In the genomic region with DNA sequence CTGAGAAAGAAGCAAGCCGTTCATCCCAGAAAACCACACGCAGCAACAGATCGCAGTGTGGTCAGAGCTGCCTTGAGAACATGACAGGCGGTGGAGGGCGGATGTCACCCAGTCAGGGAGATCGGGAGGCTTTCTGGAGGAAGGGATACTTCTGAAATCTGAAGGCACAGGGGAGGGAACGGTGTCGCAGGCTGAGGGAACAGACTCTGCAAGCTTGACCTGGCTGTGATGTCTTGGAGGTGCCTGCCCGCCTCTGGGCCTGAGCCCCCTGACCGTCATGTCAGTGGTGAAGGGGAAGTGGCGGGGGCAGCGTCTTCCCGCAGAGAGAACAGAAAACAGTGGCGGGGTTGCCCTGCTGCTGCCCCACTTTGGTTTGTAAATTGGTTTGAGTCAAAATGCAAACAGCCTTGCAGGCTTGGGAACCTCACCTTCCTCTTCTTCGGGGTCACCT, we compare ENCODE assay signal across 10 cellular contexts. TPM values are rescaled to one million over a fixed set of nuclear protein-coding genes. Genes with fewer than 3 reads are reported as not detected.
DNase-seq lines count a peak whose midpoint lies in the region; ATAC-seq and TF ChIP-seq lines count a peak whose summit lies in the region.
"Had no signal": no experiment of that assay in that cellular context is flagged by ENCODE, and none has a peak within 500 bp of the region (broad histone marks: within the 10 kb centered on the region; RNA-seq: fewer than 3 reads in every experiment).

No MANE protein-coding gene starts in this region.

- H3F3A ChIP-seq in GM23338 (replicated peaks; ENCODE audit: low read depth) = no peaks in the 10 kb centered on the region

- H3K4me1 ChIP-seq in heart left ventricle (peaks cover 0 to 22% (median 13%) of the 10 kb centered on the region in 12 donors), OCI-LY3 (ENCODE audit: low read length) (peaks cover 46% of the 10 kb centered on the region), aorta (ENCODE audit: control insufficient read depth in 1 of 2, insufficient read depth in 2 of 2, low read length in 2 of 2) (no peaks in the 10 kb centered on the region), GM23338 (ENCODE audit: insufficient read depth) (no peaks in the 10 kb centered on the region)
- H3K4me1 ChIP-seq: breast epithelium had no signal

- H4K20me1 ChIP-seq in OCI-LY3 (ENCODE audit: insufficient read depth, low read length) (no peaks in the 10 kb centered on the region), GM23338 (replicated peaks; ENCODE audit: insufficient read depth) (no peaks in the 10 kb centered on the region)

- ATAC-seq in left cardiac atrium = no peak
- ATAC-seq in heart left ventricle = no peak
- peak; percentile 68 for ATAC-seq in effector memory CD8-positive, alpha-beta T cell (replicated peaks)
- no peak for ATAC-seq in aorta (ENCODE audit: low FRiP score)
- ATAC-seq in GM18520 (IDR thresholded peaks at IDR 0.05; ENCODE audit: unreplicated experiment) = no peak
- no peak; the same call in 2 of the 3 replicates for ATAC-seq in GM23338

- H3K79me2 ChIP-seq in OCI-LY3 (ENCODE audit: low read length) = no peaks in the 10 kb centered on the region
- H3K79me2 ChIP-seq in GM23338 (replicated peaks; ENCODE audit: insufficient read depth) = no peaks in the 10 kb centered on the region

- H2AFZ ChIP-seq in OCI-LY3 (ENCODE audit: low read depth, low read length) (no peak overlapping the region), GM23338 (no peak overlapping the region)

- no peak for TF ChIP-seq CTCF in heart left ventricle (IDR thresholded peaks at IDR 0.05)
- TF ChIP-seq CTCF in OCI-LY3 (IDR thresholded peaks at IDR 0.05; ENCODE audit: low read depth, low read length) = no peak
- no peak for TF ChIP-seq CTCF in GM23338 (conservative IDR thresholded peaks at IDR 0.05; ENCODE audit: low read depth in 2 of 2)

- intact Hi-C loops in left cardiac atrium (cut with DNase I) = no loop called here
- intact Hi-C loops in heart left ventricle (cut with DNase I) = no loop called here
- intact Hi-C loops in aorta (cut with DNase I) = no loop called here

- no peaks in the 10 kb centered on the region for H3K27me3 Mint-ChIP-seq in effector memory CD8-positive, alpha-beta T cell
- peaks cover 24% of the 10 kb centered on the region for H3K27me3 Mint-ChIP-seq in GM23338 (ENCODE audit: insufficient read depth, low read depth, poor library complexity)

- peak overlapping the region; percentile 75 to 81 for H3K4me3 Mint-ChIP-seq in effector memory CD8-positive, alpha-beta T cell
- no peak overlapping the region for H3K4me3 Mint-ChIP-seq in GM23338

- H3K4me1 Mint-ChIP-seq in effector memory CD8-positive, alpha-beta T cell (ENCODE audit: low read depth in 2 of 2) = peaks cover 15 to 20% of the 10 kb centered on the region in 2 donors
- peaks cover 19% of the 10 kb centered on the region for H3K4me1 Mint-ChIP-seq in GM23338

- H3K9ac ChIP-seq in OCI-LY3 (ENCODE audit: low read length) = peak overlapping the region; percentile 45; the same call in 1 of the 2 replicates

- H3K27me3 ChIP-seq in heart left ventricle = no peaks in the 10 kb centered on the region
- H3K27me3 ChIP-seq in OCI-LY3 (ENCODE audit: low read depth, low read length) = no peaks in the 10 kb centered on the region
- no peaks in the 10 kb centered on the region for H3K27me3 ChIP-seq in aorta (ENCODE audit: control insufficient read depth in 1 of 2, insufficient read depth in 2 of 2, low read length in 1 of 2)
- no peaks in the 10 kb centered on the region for H3K27me3 ChIP-seq in GM23338 (ENCODE audit: insufficient read depth)
- H3K27me3 ChIP-seq: breast epithelium had no signal

- H3K4me3 ChIP-seq in heart left ventricle (no peak overlapping the region), OCI-LY3 (ENCODE audit: low read length) (peak overlapping the region; percentile 55), aorta (ENCODE audit: low read length in 2 of 2) (no peak overlapping the region), GM23338 (no peak overlapping the region)
- H3K4me3 ChIP-seq: breast epithelium had no signal

- H3K9me3 ChIP-seq in heart left ventricle (peaks cover 0 to 11% (median 6%) of the 10 kb centered on the region in 12 donors), OCI-LY3 (ENCODE audit: insufficient read depth, low read length) (peaks cover 12% of the 10 kb centered on the region; the same call in 1 of the 2 replicates), aorta (ENCODE audit: control insufficient read depth, low read length) (no peaks in the 10 kb centered on the region)

- H3K9me2 ChIP-seq in GM23338 (ENCODE audit: insufficient read depth) = no peaks in the 10 kb centered on the region

- peak overlapping the region; percentile 82 for H3K4me2 ChIP-seq in OCI-LY3 (ENCODE audit: low read length)
- H3K4me2 ChIP-seq in GM23338 = no peak overlapping the region

- no peaks in the 10 kb centered on the region for H3K36me3 ChIP-seq in heart left ventricle
- H3K36me3 ChIP-seq in OCI-LY3 (replicated peaks; ENCODE audit: low read depth, low read length) = peaks cover 5% of the 10 kb centered on the region
- H3K36me3 ChIP-seq in aorta (ENCODE audit: control insufficient read depth in 1 of 2, insufficient read depth in 2 of 2, low read length in 1 of 2) = no peaks in the 10 kb centered on the region
- H3K36me3 ChIP-seq in GM23338 (ENCODE audit: insufficient read depth) = no peaks in the 10 kb centered on the region
- H3K36me3 ChIP-seq: breast epithelium had no signal

- WGBS in heart left ventricle, 4 donors = 73 to 85% (median 81%) methylated on average over 15 of the region's 15 CpGs
- 83 to 89% methylated on average over 15 of the region's 15 CpGs for WGBS in aorta, 2 donors

- TF ChIP-seq POLR2A in heart left ventricle (IDR thresholded peaks at IDR 0.05) = no peak

- H3K27ac Mint-ChIP-seq in effector memory CD8-positive, alpha-beta T cell = peak overlapping the region; percentile 69 to 91
- H3K27ac Mint-ChIP-seq in GM23338 = no peak overlapping the region

- DNase-seq in left cardiac atrium (peak; percentile 18), heart left ventricle (no peak), aorta (peak; percentile 44 to 64), GM23338 (ENCODE audit: low spot score) (no peak), NCI-H1048 (lab: John Stamatoyannopoulos, UW) (no peak)
- no peak for DNase-seq in effector memory CD8-positive, alpha-beta T cell
- DNase-seq: activated CD8-positive, alpha-beta memory T cell treated with anti-CD3 and anti-CD28 coated beads, Interleukin-2, amount 50 U/mL, for 4 hours had no signal

- no peaks in the 10 kb centered on the region for H3K9me3 Mint-ChIP-seq in effector memory CD8-positive, alpha-beta T cell
- H3K9me3 Mint-ChIP-seq in GM23338 = peaks cover 9% of the 10 kb centered on the region

- no peaks in the 10 kb centered on the region for H3K36me3 Mint-ChIP-seq in effector memory CD8-positive, alpha-beta T cell (ENCODE audit: insufficient read depth)
- peaks cover 8% of the 10 kb centered on the region for H3K36me3 Mint-ChIP-seq in GM23338 (ENCODE audit: low read depth)

- H3K27ac ChIP-seq in heart left ventricle = no peak overlapping the region
- peak overlapping the region; percentile 87 for H3K27ac ChIP-seq in OCI-LY3 (ENCODE audit: low read length)
- H3K27ac ChIP-seq in aorta (ENCODE audit: low read depth in 1 of 2, low read length in 2 of 2) = no peak overlapping the region
- no peak overlapping the region for H3K27ac ChIP-seq in GM23338 (ENCODE audit: low read depth)
- H3K27ac ChIP-seq: breast epithelium had no signal

TF ChIP-seq in GM23338, 12 proteins besides CTCF, POLR2A, EP300 and RAD21 (continues in another document):
- TF ChIP-seq EZH2phosphoT487 (IDR thresholded peaks at IDR 0.05; ENCODE audit: unreplicated experiment) (no peak), STAT1 (IDR thresholded peaks at IDR 0.05; ENCODE audit: unreplicated experiment) (no peak), POLR2AphosphoS5 (IDR thresholded peaks at IDR 0.05; ENCODE audit: low read depth) (no peak), EZH2 (IDR thresholded peaks at IDR 0.05; ENCODE audit: low read depth, unreplicated experiment) (no peak), REST (IDR thresholded peaks at IDR 0.05; ENCODE audit: unreplicated experiment) (no peak), CREB1 (CRISPR knock-in tag; IDR thresholded peaks at IDR 0.05; ENCODE audit: low read depth) (no peak)

RNA-seq across cellular contexts. Expression of gene ATP2A3, which starts 8.1 kb away (rescaled TPM):
- total RNA-seq in left cardiac atrium (10 to 100 TPM in 1 of 2 donors, 1 to 10 TPM in 1; 8.6 to 12.0 TPM), heart left ventricle (10 to 100 TPM in 1 of 9 donors, 1 to 10 TPM in 8; 3.3 to 19.7 (median 7.0) TPM), aorta (10 to 100 TPM; 28.7 to 32.1 TPM)
- polyA plus RNA-seq in heart left ventricle (10 to 100 TPM in 1 of 2 donors, 1 to 10 TPM in 1; 5.1 to 21.8 TPM), aorta (10 to 100 TPM in 1 of 2 donors, 1 to 10 TPM in 1; 7.5 to 88.7 TPM), GM23338 (2016; fragmentation: Nextera tagmentation; extraction: Ambion mirVana) (8.2 and 9.6 TPM in 2 replicates)
- 32.6 and 35.2 TPM in 2 replicates for total RNA-seq in GM23338 (2014; rRNA removed; shearing (Covaris generic))

RNA-seq across cellular contexts. Expression of gene P2RX1, which starts 56.0 kb away (rescaled TPM):
- total RNA-seq in left cardiac atrium (1 to 10 TPM in 1 of 2 donors, under 1 TPM in 1; 0.62 to 3.5 TPM), heart left ventricle (1 to 10 TPM in 2 of 9 donors, under 1 TPM in 7; 0.22 to 5.5 (median 0.52) TPM), aorta (1 to 10 TPM; 3.5 to 4.7 TPM)
- polyA plus RNA-seq in heart left ventricle (1 to 10 TPM in 1 of 2 donors, under 1 TPM in 1; 0.19 to 1.4 TPM), aorta (1 to 10 TPM in 1 of 2 donors, under 1 TPM in 1; 0.50 to 1.6 TPM), GM23338 (2016; fragmentation: Nextera tagmentation; extraction: Ambion mirVana) (0.17 and 0.31 TPM in 2 replicates)
- 0.19 and 2.2 TPM in 2 replicates for total RNA-seq in GM23338 (2014; rRNA removed; shearing (Covaris generic))

Comparison
In these comparisons a context has a peak if more than half of its experiments do, and no peak if none do; other contexts are left out.
1. DNase-seq: peak in left cardiac atrium (single experiment) and aorta (2 of 2); none in heart left ventricle (0 of 5), effector memory CD8-positive, alpha-beta T cell (0 of 3), GM23338 (single experiment) and NCI-H1048 (single experiment).